Comparison of ENCODE assay signal across 13 cellular contexts in genomic region chr22:48488149-48488551, GRCh38.
DNase-seq lines count a peak whose midpoint lies in the region; ATAC-seq and TF ChIP-seq lines count a peak whose summit lies in the region.
"Had no signal": no experiment of that assay in that cellular context is flagged by ENCODE, and none has a peak within 500 bp of the region (broad histone marks: within the 10 kb centered on the region; RNA-seq: fewer than 3 reads in every experiment).

No MANE protein-coding gene starts in this region.

- DNase-seq in cardiac septum (ENCODE audit: low spot score): peak; percentile 54
- no peak for DNase-seq in Right ventricle myocardium inferior (ENCODE audit: missing footprints)
- DNase-seq in islet precursor cell: peak; percentile 57
- no peak for DNase-seq in GM10248 (ENCODE audit: extremely low spot score)
- DNase-seq in effector memory CD4-positive, alpha-beta T cell: no peak
- no peak for DNase-seq in T-cell
- DNase-seq: mammary epithelial cell; PC-3; right cardiac atrium; stimulated activated CD4-positive, alpha-beta T cell treated with anti-CD3 and anti-CD28 coated beads, Interleukin-4, amount 100 ng/mL, for 4 hours had no signal

- H3K4me3 ChIP-seq in effector memory CD4-positive, alpha-beta T cell (ENCODE audit: insufficient read depth, low read depth, low read length, poor library complexity, severe bottlenecking): no peak overlapping the region

- H3K36me3 Mint-ChIP-seq in T-cell: no peaks in the 10 kb centered on the region

- CTCF ChIA-PET in GM10248 (lab: Yijun Ruan, JAX) (no interaction called here), T-cell (lab: Charles Lee) (no interaction called here)

- peak overlapping the region in 1 of 3 donors; percentile 32 for H3K4me3 Mint-ChIP-seq in T-cell

- peaks cover 0 to 1% (median 0%) of the 10 kb centered on the region in 3 donors for H3K4me1 Mint-ChIP-seq in T-cell

- H3K27me3 ChIP-seq in effector memory CD4-positive, alpha-beta T cell (replicated peaks; ENCODE audit: control insufficient read depth, insufficient read depth, low read length, poor library complexity, severe bottlenecking): peaks cover 14% of the 10 kb centered on the region

- H3K9me3 ChIP-seq in effector memory CD4-positive, alpha-beta T cell (ENCODE audit: control insufficient read depth, low read length): no peaks in the 10 kb centered on the region
- H3K9me3 ChIP-seq: tibial nerve had no signal

- H3K9me3 Mint-ChIP-seq in T-cell: no peaks in the 10 kb centered on the region

- peak overlapping the region; percentile 62 for H3K27ac ChIP-seq in angular gyrus (ENCODE audit: low read depth, low read length)
- H3K27ac ChIP-seq in effector memory CD4-positive, alpha-beta T cell (ENCODE audit: insufficient read depth, low read length, poor library complexity, severe bottlenecking): no peak overlapping the region

- POLR2A ChIA-PET in GM10248 (lab: Yijun Ruan, JAX) (no interaction called here), T-cell (lab: Charles Lee) (no interaction called here)

- H3K27me3 Mint-ChIP-seq in T-cell: peaks cover 41 to 60% of the 10 kb centered on the region in 2 donors

- ATAC-seq in Right ventricle myocardium inferior: no peak
- ATAC-seq in HG03175 (IDR thresholded peaks at IDR 0.05; ENCODE audit: unreplicated experiment): no peak
- ATAC-seq in T-cell (replicated peaks in 1 of 4): no peak
- ATAC-seq: PC-3, right cardiac atrium had no signal

- no peaks in the 10 kb centered on the region for H3K36me3 ChIP-seq in effector memory CD4-positive, alpha-beta T cell (ENCODE audit: control insufficient read depth, insufficient read depth, low read length)
- H3K36me3 ChIP-seq: tibial nerve had no signal

- no peak overlapping the region for H3K27ac Mint-ChIP-seq in T-cell

- TF ChIP-seq CTCF in GM10248 (IDR thresholded peaks at IDR 0.05; ENCODE audit: control extremely low read depth, extremely low read depth, low read depth, missing control alignments): no peak

- intact Hi-C loops in cardiac septum (cut with DNase I) (loop anchor here (10.0 kb wide), 1 partner anchor 1923 kb away; no protein-coding TSS in a partner anchor), Right ventricle myocardium inferior (cut with DNase I) (no loop called here)

- H3K4me1 ChIP-seq in effector memory CD4-positive, alpha-beta T cell (ENCODE audit: control insufficient read depth, insufficient read depth, low read length, poor library complexity, severe bottlenecking): no peaks in the 10 kb centered on the region

Comparison
In these comparisons a context has a peak if more than half of its experiments do, and no peak if none do; other contexts are left out.
1. DNase-seq: peak in cardiac septum (single experiment) and islet precursor cell (single experiment); none in Right ventricle myocardium inferior (single experiment), GM10248 (single experiment), effector memory CD4-positive, alpha-beta T cell (0 of 3) and T-cell (0 of 34).